25 cellular contexts compared by ENCODE assay signal in the genomic region with DNA sequence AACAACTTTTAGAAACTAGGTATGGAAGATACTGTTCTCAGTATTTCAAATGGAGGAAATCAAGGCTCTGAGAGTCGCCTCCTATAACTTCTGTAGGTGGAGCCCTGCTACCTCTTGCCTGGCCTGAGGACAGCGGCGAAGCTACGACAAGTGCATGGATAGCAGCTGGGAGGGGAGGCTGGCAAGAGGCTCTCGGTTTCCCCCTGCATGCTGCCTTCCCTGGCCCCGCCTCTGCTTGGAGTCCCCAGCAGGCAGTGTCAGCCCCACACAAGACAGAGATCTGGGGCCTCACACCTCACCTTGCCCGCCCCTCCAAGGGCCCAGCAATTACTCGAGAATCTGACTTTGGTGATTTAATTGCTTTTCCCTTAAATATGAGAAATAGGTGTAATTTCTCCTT.
"Had no signal": no experiment of that assay in that cellular context is flagged by ENCODE, and none has a peak within 500 bp of the region (broad histone marks: within the 10 kb centered on the region; RNA-seq: fewer than 3 reads in every experiment).

No MANE protein-coding gene starts in this region.

- H3K27ac ChIP-seq: dorsolateral prefrontal cortex, esophagus muscularis mucosa, foreskin keratinocyte, gastroesophageal sphincter, heart left ventricle, hepatocyte, left lung, ovary, right lobe of liver, thoracic aorta, tibial nerve, upper lobe of right lung, uterus had no signal

- DNase-seq: cerebellar nuclear complex; dorsolateral prefrontal cortex; effector CD4-positive, alpha-beta T cell; foreskin keratinocyte; heart left ventricle; kidney; left lung; mesenchymal stem cell; mucosa of descending colon; naive B cell; nucleus accumbens; ovary; retina; right lobe of liver; small intestine; stimulated activated CD4-positive, alpha-beta T cell treated with anti-CD3 and anti-CD28 coated beads, Interleukin-15, amount 100 ng/mL, for 24 hours; stimulated activated CD4-positive, alpha-beta T cell treated with anti-CD3 and anti-CD28 coated beads, Interleukin-2, amount 100 ng/mL, for 48 hours; stimulated activated naive B cell treated with anti-CD40 and anti-IgM and Interleukin-4, amounts not matched to agents 10 μg/mL and 1 μg/mL and 100 μg/mL, for 72 hours; upper lobe of right lung; uterus had no signal

- H3K9me3 ChIP-seq: esophagus muscularis mucosa, gastroesophageal sphincter, heart left ventricle, left lung, mucosa of descending colon, ovary, right lobe of liver, thoracic aorta, upper lobe of right lung, uterus had no signal

- H3K36me3 ChIP-seq: esophagus muscularis mucosa, gastroesophageal sphincter, heart left ventricle, left lung, ovary, right lobe of liver, thoracic aorta, tibial nerve, upper lobe of right lung, uterus had no signal

- H2AFZ ChIP-seq: hepatocyte had no signal

- H3K4me2 ChIP-seq: hepatocyte had no signal

- H3K4me3 ChIP-seq: dorsolateral prefrontal cortex, esophagus muscularis mucosa, gastroesophageal sphincter, heart left ventricle, hepatocyte, left lung, mucosa of descending colon, ovary, right lobe of liver, thoracic aorta, tibial nerve, upper lobe of right lung, uterus had no signal

- H3K4me1 ChIP-seq: esophagus muscularis mucosa, foreskin keratinocyte, gastroesophageal sphincter, heart left ventricle, left lung, right lobe of liver, tibial nerve, upper lobe of right lung, uterus had no signal

- H3K27me3 ChIP-seq: dorsolateral prefrontal cortex, foreskin keratinocyte, heart left ventricle, hepatocyte, left lung, ovary, right lobe of liver, tibial nerve, upper lobe of right lung, uterus had no signal
